ENCODE assay signal across 9 cellular contexts in genomic region chr7:130886438-130887135, GRCh38.
DNase-seq lines count a peak whose midpoint lies in the region; ATAC-seq, FAIRE-seq and TF ChIP-seq lines count a peak whose summit lies in the region.
"Had no signal": no experiment of that assay in that cellular context is flagged by ENCODE, and none has a peak within 500 bp of the region (broad histone marks: within the 10 kb centered on the region; RNA-seq: fewer than 3 reads in every experiment).

No MANE protein-coding gene starts in this region.

- no peaks in the 10 kb centered on the region for H3K79me1 ChIP-seq in mesenchymal stem cell (replicated peaks; ENCODE audit: low read length, poor library complexity, severe bottlenecking)

- no peak overlapping the region for H2AFZ ChIP-seq in mesenchymal stem cell (ENCODE audit: low read depth, low read length)

- no peak for FAIRE-seq in frontal cortex (lab: Jason Lieb, UNC)

- H3K4me1 Mint-ChIP-seq in natural killer cell treated with Interleukin-12 subunit alpha and Interleukin-12 subunit beta and Interleukin-15 and Interleukin-18, amount 100 ng/mL, for 72 hours (ENCODE audit: low read depth in 2 of 2) = peaks cover 48 to 51% of the 10 kb centered on the region in 2 donors
- H3K4me1 Mint-ChIP-seq in natural killer cell (peaks cover 10 to 21% of the 10 kb centered on the region in 2 donors), chondrocyte (ENCODE audit: low read depth) (peaks cover 73% of the 10 kb centered on the region)

- H3K36me3 ChIP-seq in mesenchymal stem cell (ENCODE audit: control insufficient read depth in 1 of 2, insufficient read depth in 2 of 2, low read depth in 1 of 2, low read length in 2 of 2) (peaks cover 50 to 93% of the 10 kb centered on the region in 2 experiments), vagina (peaks cover 0 to 27% of the 10 kb centered on the region in 2 donors)

- 62% methylated on average over 10 of the region's 10 CpGs for WGBS in mesenchymal stem cell

- H3K27ac Mint-ChIP-seq in natural killer cell treated with Interleukin-12 subunit alpha and Interleukin-12 subunit beta and Interleukin-15 and Interleukin-18, amount 100 ng/mL, for 72 hours = peak overlapping the region; percentile 60 to 84
- peak overlapping the region in 1 of 2 donors; percentile 27 for H3K27ac Mint-ChIP-seq in natural killer cell
- H3K27ac Mint-ChIP-seq in chondrocyte (ENCODE audit: unreplicated experiment) = peak overlapping the region; percentile 96

- H3K27me3 ChIP-seq in mesenchymal stem cell (ENCODE audit: control insufficient read depth in 1 of 2, insufficient read depth in 1 of 2, low read length in 2 of 2) (no peaks in the 10 kb centered on the region), vagina (no peaks in the 10 kb centered on the region)

- peak overlapping the region; percentile 20 to 71 for H3K4ac ChIP-seq in mesenchymal stem cell (ENCODE audit: low read depth in 1 of 2, low read length in 2 of 2)

- peak overlapping the region; percentile 73 for H4K91ac ChIP-seq in mesenchymal stem cell (ENCODE audit: low read length)

- H3K4me3 ChIP-seq in mesenchymal stem cell (ENCODE audit: insufficient read depth in 1 of 2, low read depth in 1 of 2, low read length in 2 of 2) (no peak overlapping the region), vagina (no peak overlapping the region)

- H2BK5ac ChIP-seq in mesenchymal stem cell (ENCODE audit: low read depth, low read length, poor library complexity, severe bottlenecking) = peak overlapping the region; percentile 91

- TF ChIP-seq POLR2A in vagina (IDR thresholded peaks at IDR 0.05) = no peak

- H3K9ac ChIP-seq in mesenchymal stem cell (ENCODE audit: low read length) = peak overlapping the region; percentile 80

- intact Hi-C loops in natural killer cell (cut with micrococcal nuclease) (no loop called here), vagina (cut with DNase I) (no loop called here)

- H3K27me3 Mint-ChIP-seq in natural killer cell treated with Interleukin-12 subunit alpha and Interleukin-12 subunit beta and Interleukin-15 and Interleukin-18, amount 100 ng/mL, for 72 hours = no peaks in the 10 kb centered on the region
- H3K27me3 Mint-ChIP-seq in natural killer cell (ENCODE audit: low read depth in 2 of 2) (no peaks in the 10 kb centered on the region), chondrocyte (ENCODE audit: low read depth) (no peaks in the 10 kb centered on the region)
- H3K27me3 Mint-ChIP-seq: CD4-positive, alpha-beta T cell had no signal

- peak overlapping the region; percentile 55 for H4K8ac ChIP-seq in mesenchymal stem cell (ENCODE audit: low read length)

- H3K9me3 ChIP-seq in mesenchymal stem cell (ENCODE audit: control insufficient read depth, low read length) (no peaks in the 10 kb centered on the region), vagina (no peaks in the 10 kb centered on the region)

- TF ChIP-seq CTCF in natural killer cell (IDR thresholded peaks at IDR 0.05) = no peak
- no peak for TF ChIP-seq CTCF in chondrocyte (IDR thresholded peaks at IDR 0.05)
- TF ChIP-seq CTCF in vagina (IDR thresholded peaks at IDR 0.05) = no peak

- DNase-seq in natural killer cell treated with Interleukin-12 subunit alpha and Interleukin-12 subunit beta and Interleukin-15 and Interleukin-18, amount 100 ng/mL, for 72 hours (ENCODE audit: low spot score) = no peak
- DNase-seq in natural killer cell (no peak), chondrocyte (ENCODE audit: low spot score) (no peak), mesenchymal stem cell (peak; percentile 56), vagina (ENCODE audit: extremely low spot score in 2 of 2) (no peak), frontal cortex (ENCODE audit: low spot score in 2 of 2) (no peak), NCI-H2196 treated with DMSO at 0.1 percent for 48 hours (lab: John Stamatoyannopoulos, UW; ENCODE audit: unreplicated experiment) (no peak), NCI-H2029 (lab: John Stamatoyannopoulos, UW) (no peak)
- DNase-seq: CD4-positive, alpha-beta T cell had no signal

- no peak overlapping the region for H2BK15ac ChIP-seq in mesenchymal stem cell (ENCODE audit: low read depth, poor library complexity, severe bottlenecking)

- H2BK12ac ChIP-seq in mesenchymal stem cell (ENCODE audit: low read length in 2 of 2) = peak overlapping the region; percentile 17 to 20

- H2BK120ac ChIP-seq in mesenchymal stem cell (ENCODE audit: low read depth, low read length) = peak overlapping the region; percentile 56

- H3K23ac ChIP-seq in mesenchymal stem cell (ENCODE audit: low read length in 2 of 2) = no peak overlapping the region

- ATAC-seq in natural killer cell treated with Interleukin-12 subunit alpha and Interleukin-12 subunit beta and Interleukin-15 and Interleukin-18, amount 100 ng/mL, for 72 hours = no peak
- ATAC-seq in natural killer cell = no peak

- no peak overlapping the region for H3K4me3 Mint-ChIP-seq in natural killer cell treated with Interleukin-12 subunit alpha and Interleukin-12 subunit beta and Interleukin-15 and Interleukin-18, amount 100 ng/mL, for 72 hours
- H3K4me3 Mint-ChIP-seq in natural killer cell (no peak overlapping the region), chondrocyte (ENCODE audit: unreplicated experiment) (no peak overlapping the region)
- H3K4me3 Mint-ChIP-seq: CD4-positive, alpha-beta T cell had no signal

- H3K27ac ChIP-seq in mesenchymal stem cell (ENCODE audit: low read length, poor library complexity, severe bottlenecking) = peak overlapping the region; percentile 95
- H3K27ac ChIP-seq in vagina = peak overlapping the region; percentile 93

- peak overlapping the region; percentile 41 for H3K4me2 ChIP-seq in mesenchymal stem cell (ENCODE audit: low read length, poor library complexity, severe bottlenecking)

- H2AK5ac ChIP-seq in mesenchymal stem cell (ENCODE audit: low read length, severe bottlenecking) = peak overlapping the region; percentile 94

- peaks cover 51% of the 10 kb centered on the region for H3K4me1 ChIP-seq in mesenchymal stem cell (ENCODE audit: control insufficient read depth, insufficient read depth, low read depth, low read length)
- peaks cover 90% of the 10 kb centered on the region for H3K4me1 ChIP-seq in vagina

- peak overlapping the region; percentile 10 to 63 for H3K18ac ChIP-seq in mesenchymal stem cell (ENCODE audit: low read depth in 1 of 2, low read length in 2 of 2)

- H3K9me3 Mint-ChIP-seq in natural killer cell treated with Interleukin-12 subunit alpha and Interleukin-12 subunit beta and Interleukin-15 and Interleukin-18, amount 100 ng/mL, for 72 hours = no peaks in the 10 kb centered on the region
- no peaks in the 10 kb centered on the region for H3K9me3 Mint-ChIP-seq in natural killer cell
- H3K9me3 Mint-ChIP-seq in chondrocyte (ENCODE audit: low read depth) = no peaks in the 10 kb centered on the region
- H3K9me3 Mint-ChIP-seq: CD4-positive, alpha-beta T cell had no signal

- peaks cover 42% of the 10 kb centered on the region for H3K36me3 Mint-ChIP-seq in natural killer cell treated with Interleukin-12 subunit alpha and Interleukin-12 subunit beta and Interleukin-15 and Interleukin-18, amount 100 ng/mL, for 72 hours
- H3K36me3 Mint-ChIP-seq in natural killer cell = no peaks in the 10 kb centered on the region
- H3K36me3 Mint-ChIP-seq in chondrocyte (ENCODE audit: low read depth) = peaks cover 13% of the 10 kb centered on the region

- no peak overlapping the region for H3K14ac ChIP-seq in mesenchymal stem cell (ENCODE audit: low read length in 2 of 2)
